In the genomic region with DNA sequence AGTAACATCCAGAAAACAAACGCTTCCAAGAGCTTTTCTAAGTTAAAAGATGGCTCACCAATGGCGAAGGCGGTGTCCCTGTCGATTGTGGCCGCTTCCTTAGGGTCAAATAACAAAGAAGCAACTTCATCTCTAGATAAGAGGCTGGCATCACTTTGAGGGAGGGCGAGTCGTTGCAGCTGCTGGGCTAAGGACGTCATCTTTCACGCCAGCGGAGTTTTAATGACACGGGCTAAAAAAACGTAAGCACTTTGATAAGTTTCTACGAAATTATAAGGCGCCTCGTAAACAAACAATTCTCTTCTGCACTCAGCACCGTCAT, we compare ENCODE assay signal across 8 cellular contexts. TPM values are rescaled to one million over a fixed set of nuclear protein-coding genes. Genes with fewer than 3 reads are reported as not detected.
DNase-seq lines count a peak whose midpoint lies in the region; ATAC-seq and FAIRE-seq lines count a peak whose summit lies in the region.

No MANE protein-coding gene starts in this region.

- peaks cover 34% of the 10 kb centered on the region for H3K4me1 Mint-ChIP-seq in activated T-cell treated with anti-CD3 and anti-CD28 coated beads, Interleukin-2, amount 50 U/mL, for 24 hours (ENCODE audit: low read depth)

- H3K4me1 ChIP-seq in skeletal muscle tissue (ENCODE audit: control insufficient read depth in 3 of 3, insufficient read depth in 3 of 3, low read length in 3 of 3): peaks cover 7 to 16% (median 10%) of the 10 kb centered on the region in 3 donors

- H3K9ac ChIP-seq in skeletal muscle tissue (ENCODE audit: low read depth in 1 of 3, low read length in 3 of 3): peak overlapping the region; percentile 82 to 98 (median 88)

- peaks cover 0 to 9% (median 8%) of the 10 kb centered on the region in 3 donors for H3K36me3 ChIP-seq in skeletal muscle tissue (ENCODE audit: control insufficient read depth in 3 of 3, insufficient read depth in 3 of 3, low read length in 3 of 3)

- peak; percentile 0 for ATAC-seq in HG03066 (IDR thresholded peaks at IDR 0.05; ENCODE audit: low read depth, unreplicated experiment)

- H3K4me3 ChIP-seq in skeletal muscle tissue (ENCODE audit: low read length in 3 of 3): peak overlapping the region; percentile 93 to 98 (median 95)

- no peaks in the 10 kb centered on the region for H3K9me3 ChIP-seq in skeletal muscle tissue (ENCODE audit: control insufficient read depth in 3 of 3, low read length in 3 of 3)

- peaks cover 12% of the 10 kb centered on the region for H3K27me3 Mint-ChIP-seq in activated T-cell treated with anti-CD3 and anti-CD28 coated beads, Interleukin-2, amount 50 U/mL, for 24 hours

- H3K27me3 ChIP-seq in skeletal muscle tissue (ENCODE audit: control insufficient read depth in 3 of 3, insufficient read depth in 3 of 3, low read length in 3 of 3): no peaks in the 10 kb centered on the region

- no peak for FAIRE-seq in HTR-8/SVneo (lab: Jason Lieb, UNC)

- H3K36me3 Mint-ChIP-seq in activated T-cell treated with anti-CD3 and anti-CD28 coated beads, Interleukin-2, amount 50 U/mL, for 24 hours (ENCODE audit: low read depth): peaks cover 55% of the 10 kb centered on the region

- H3K4me3 Mint-ChIP-seq in activated T-cell treated with anti-CD3 and anti-CD28 coated beads, Interleukin-2, amount 50 U/mL, for 24 hours: peak overlapping the region; percentile 98

- no peaks in the 10 kb centered on the region for H3K9me3 Mint-ChIP-seq in activated T-cell treated with anti-CD3 and anti-CD28 coated beads, Interleukin-2, amount 50 U/mL, for 24 hours

- H3K27ac Mint-ChIP-seq in activated T-cell treated with anti-CD3 and anti-CD28 coated beads, Interleukin-2, amount 50 U/mL, for 24 hours: peak overlapping the region; percentile 97

- H3K27ac ChIP-seq in skeletal muscle tissue (ENCODE audit: low read depth, low read length): peak overlapping the region; percentile 91

- no peak for DNase-seq in activated T-cell treated with anti-CD3 and anti-CD28 coated beads, Interleukin-2, amount 50 U/mL, for 24 hours
- no peak for DNase-seq in activated T-cell treated with anti-CD3 and anti-CD28 coated beads for 4 hours
- DNase-seq in activated CD4-positive, alpha-beta T cell treated with anti-CD3 and anti-CD28 coated beads, Interleukin-2, amount 50 U/mL, for 1 hour: peak; percentile 11
- DNase-seq in hepatic stellate cell (ENCODE audit: low spot score): peak; percentile 5
- DNase-seq in foreskin melanocyte: no peak
- DNase-seq in HTR-8/SVneo (ENCODE audit: insufficient read length, low spot score): no peak

RNA-seq across cellular contexts. Expression of a gene that starts 0.5 kb away (rescaled TPM):
- 34.4 TPM for total RNA-seq in skeletal muscle tissue

Comparison
In these comparisons a context has a peak if more than half of its experiments do, and no peak if none do; other contexts are left out.
1. DNase-seq: peak in activated CD4-positive, alpha-beta T cell treated with anti-CD3 and anti-CD28 coated beads, Interleukin-2, amount 50 U/mL, for 1 hour (single experiment) and hepatic stellate cell (single experiment); none in activated T-cell treated with anti-CD3 and anti-CD28 coated beads, Interleukin-2, amount 50 U/mL, for 24 hours (single experiment), activated T-cell treated with anti-CD3 and anti-CD28 coated beads for 4 hours (single experiment), foreskin melanocyte (single experiment) and HTR-8/SVneo (single experiment).